In the genomic region with DNA sequence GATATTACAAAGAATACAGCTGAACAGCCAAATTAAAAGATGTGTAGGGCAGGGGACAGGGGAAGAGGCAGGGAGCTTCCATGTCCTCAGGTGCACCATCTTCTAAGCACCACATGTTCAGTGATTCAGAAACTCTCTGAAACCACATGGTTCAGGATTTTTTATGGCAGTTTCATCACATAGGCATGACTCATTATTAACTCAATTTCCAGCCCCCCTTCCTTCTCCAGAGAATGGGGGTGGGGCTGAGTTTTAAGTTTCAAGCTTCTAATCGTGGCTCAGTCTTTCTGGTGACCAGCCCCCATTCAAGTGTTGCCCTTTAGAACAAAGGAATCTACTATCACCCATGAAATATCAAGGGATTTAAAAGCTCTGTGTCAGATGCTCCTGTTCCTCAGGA, we compare ENCODE assay signal across 14 cellular contexts.
DNase-seq lines count a peak whose midpoint lies in the region; ATAC-seq and TF ChIP-seq lines count a peak whose summit lies in the region.
"Had no signal": no experiment of that assay in that cellular context is flagged by ENCODE, and none has a peak within 500 bp of the region (broad histone marks: within the 10 kb centered on the region; RNA-seq: fewer than 3 reads in every experiment).

No MANE protein-coding gene starts in this region.

- no TSS peak for BruUV-seq in PC-9 (replicated peaks; lab: Mats Ljungman, UMichigan)

- POLR2A ChIA-PET in PC-9 (lab: Charles Lee; ENCODE audit: unreplicated experiment): no interaction called here

- no peak for ATAC-seq in HG03139 (IDR thresholded peaks at IDR 0.05; ENCODE audit: unreplicated experiment)

- no peak overlapping the region for H3K4me3 Mint-ChIP-seq in HFFc6
- H3K4me3 Mint-ChIP-seq: CD4-positive, alpha-beta T cell had no signal

- TF ChIP-seq CTCF in HFFc6 (IDR thresholded peaks at IDR 0.05) (no peak), PC-9 (conservative IDR thresholded peaks at IDR 0.05) (no peak), WERI-Rb-1 (IDR thresholded peaks at IDR 0.05; ENCODE audit: low read depth, low read length) (no peak)

- H3K36me3 ChIP-seq in PC-9 (ENCODE audit: low read depth) (no peaks in the 10 kb centered on the region), WERI-Rb-1 (no peaks in the 10 kb centered on the region)
- H3K36me3 ChIP-seq: HAP-1 had no signal

- no peak overlapping the region for H3K4me3 ChIP-seq in PC-9
- H3K4me3 ChIP-seq in WERI-Rb-1 (ENCODE audit: low read depth, low read length): no peak overlapping the region
- H3K4me3 ChIP-seq: HAP-1 had no signal

- H3K36me3 Mint-ChIP-seq in HFFc6 (ENCODE audit: low read depth): no peaks in the 10 kb centered on the region

- no peaks in the 10 kb centered on the region for H3K79me2 ChIP-seq in PC-9 (ENCODE audit: low read depth)

- H4K20me1 ChIP-seq in PC-9 (ENCODE audit: insufficient read depth): no peaks in the 10 kb centered on the region

- no peak overlapping the region for H2AFZ ChIP-seq in PC-9

- no peaks in the 10 kb centered on the region for H3K9me3 Mint-ChIP-seq in HFFc6
- H3K9me3 Mint-ChIP-seq: CD4-positive, alpha-beta T cell had no signal

- no peaks in the 10 kb centered on the region for H3K4me1 ChIP-seq in PC-9 (replicated peaks; ENCODE audit: insufficient read depth)
- H3K4me1 ChIP-seq: HAP-1 had no signal

- H3K9me3 ChIP-seq in PC-9 (ENCODE audit: insufficient read depth, low read depth): no peaks in the 10 kb centered on the region
- H3K9me3 ChIP-seq in WERI-Rb-1 (ENCODE audit: severe bottlenecking): no peaks in the 10 kb centered on the region
- H3K9me3 ChIP-seq: HAP-1 had no signal

- H3K4me1 Mint-ChIP-seq in HFFc6 (ENCODE audit: low read depth): peaks cover 6% of the 10 kb centered on the region; the same call in 1 of the 2 replicates

- H3K4me2 ChIP-seq in PC-9: no peak overlapping the region; the same call in 1 of the 2 replicates

- intact Hi-C loops in PC-9 (cut with micrococcal nuclease; ENCODE audit: unreplicated experiment): no loop called here

- CTCF ChIA-PET in PC-9 (lab: Charles Lee): no interaction called here

- H3K27ac Mint-ChIP-seq in HFFc6: peak overlapping the region; percentile 30; the same call in 1 of the 2 replicates
- H3K27ac Mint-ChIP-seq: CD4-positive, alpha-beta T cell had no signal

- H3K9me2 ChIP-seq in PC-9 (ENCODE audit: insufficient read depth): no peaks in the 10 kb centered on the region

- H3K27me3 ChIP-seq in PC-9 (ENCODE audit: insufficient read depth, low read depth) (no peaks in the 10 kb centered on the region), WERI-Rb-1 (ENCODE audit: insufficient read depth, low read depth, severe bottlenecking) (no peaks in the 10 kb centered on the region)

- no peaks in the 10 kb centered on the region for H3K27me3 Mint-ChIP-seq in HFFc6 (ENCODE audit: insufficient read depth)

- H3F3A ChIP-seq in PC-9 (ENCODE audit: insufficient read depth, low read depth): no peaks in the 10 kb centered on the region

- H3K27ac ChIP-seq in PC-9 (no peak overlapping the region), WERI-Rb-1 (no peak overlapping the region)

- DNase-seq in AG08395 (ENCODE audit: low spot score) (peak; percentile 74), HFFc6 (peak; percentile 55), amniotic stem cell (lab: John Stamatoyannopoulos, UW) (peak; percentile 25), foreskin melanocyte (peak; percentile 92), PC-9 (no peak), WERI-Rb-1 (no peak)
- DNase-seq in activated CD4-positive, CD25-positive, alpha-beta regulatory T cell treated with anti-CD3 and anti-CD28 coated beads, Interleukin-2, amount 50 U/mL, for 72 hours: no peak
- DNase-seq: activated CD4-positive, alpha-beta T cell treated with anti-CD3 and anti-CD28 coated beads for 4 hours; activated effector memory CD4-positive, alpha-beta T cell treated with Interleukin-2 at 50 U/mL for 16 hours; CD4-positive, alpha-beta T cell; NCI-H510A; trophoblast cell had no signal

Comparison
In these comparisons a context has a peak if more than half of its experiments do, and no peak if none do; other contexts are left out.
1. DNase-seq: peak in AG08395 (single experiment), HFFc6 (single experiment), amniotic stem cell (single experiment) and foreskin melanocyte (single experiment); none in activated CD4-positive, CD25-positive, alpha-beta regulatory T cell treated with anti-CD3 and anti-CD28 coated beads, Interleukin-2, amount 50 U/mL, for 72 hours (single experiment), PC-9 (0 of 2) and WERI-Rb-1 (single experiment).